15 cellular contexts compared by ENCODE assay signal in genomic region chr11:33388793-33389525, GRCh38. TPM values are rescaled to one million over a fixed set of nuclear protein-coding genes. Genes with fewer than 3 reads are reported as not detected.
"Had no signal": no experiment of that assay in that cellular context is flagged by ENCODE, and none has a peak within 500 bp of the region (broad histone marks: within the 10 kb centered on the region; RNA-seq: fewer than 3 reads in every experiment).

No MANE protein-coding gene starts in this region.

- H3K36me3 ChIP-seq: upper lobe of left lung had no signal

- DNase-seq: activated CD4-positive, alpha-beta T cell treated with anti-CD3 and anti-CD28 coated beads for 48 hours; activated CD8-positive, alpha-beta memory T cell treated with anti-CD3 and anti-CD28 coated beads, Interleukin-2, amount 50 U/mL, for 48 hours; activated CD8-positive, alpha-beta T cell treated with anti-CD3 and anti-CD28 coated beads, Interleukin-2, amount 10 ng/mL, durations not matched to agents 7 days and 5 days; activated gamma-delta T cell treated with Interleukin-2 at 50 U/mL for 16 hours; amniotic stem cell; caudate nucleus; islet precursor cell; naive thymus-derived CD4-positive, alpha-beta T cell; right cardiac atrium; small intestine; stimulated activated naive CD8-positive, alpha-beta T cell treated with anti-CD3 and anti-CD28 coated beads, Interleukin-15, amount 100 ng/mL, for 72 hours; upper lobe of left lung had no signal

- H3K27ac ChIP-seq: upper lobe of left lung had no signal

- H3K4me1 Mint-ChIP-seq: naive thymus-derived CD4-positive, alpha-beta T cell; stimulated activated naive CD8-positive, alpha-beta T cell treated with anti-CD3 and anti-CD28 coated beads, Interleukin-15, amount 100 ng/mL, for 72 hours had no signal

- H3K4me3 ChIP-seq: upper lobe of left lung had no signal

- ATAC-seq: activated CD8-positive, alpha-beta T cell treated with anti-CD3 and anti-CD28 coated beads, Interleukin-2, amount 10 ng/mL, durations not matched to agents 7 days and 5 days; naive thymus-derived CD4-positive, alpha-beta T cell; right cardiac atrium; stimulated activated naive CD8-positive, alpha-beta T cell treated with anti-CD3 and anti-CD28 coated beads, Interleukin-15, amount 100 ng/mL, for 72 hours; WTC11 had no signal

- H3K4me1 ChIP-seq: upper lobe of left lung had no signal

- H3K36me3 Mint-ChIP-seq: activated naive CD8-positive, alpha-beta T cell; naive thymus-derived CD4-positive, alpha-beta T cell had no signal

- H3K27ac Mint-ChIP-seq: activated CD8-positive, alpha-beta T cell treated with anti-CD3 and anti-CD28 coated beads, Interleukin-2, amount 10 ng/mL, durations not matched to agents 7 days and 5 days; activated naive CD8-positive, alpha-beta T cell; naive thymus-derived CD4-positive, alpha-beta T cell; stimulated activated naive CD8-positive, alpha-beta T cell treated with anti-CD3 and anti-CD28 coated beads, Interleukin-15, amount 100 ng/mL, for 72 hours; WTC11 had no signal

- H3K9me3 Mint-ChIP-seq: stimulated activated naive CD8-positive, alpha-beta T cell treated with anti-CD3 and anti-CD28 coated beads, Interleukin-15, amount 100 ng/mL, for 72 hours had no signal

- H3K4me3 Mint-ChIP-seq: activated CD8-positive, alpha-beta T cell treated with anti-CD3 and anti-CD28 coated beads, Interleukin-2, amount 10 ng/mL, durations not matched to agents 7 days and 5 days; activated naive CD8-positive, alpha-beta T cell; naive thymus-derived CD4-positive, alpha-beta T cell; stimulated activated naive CD8-positive, alpha-beta T cell treated with anti-CD3 and anti-CD28 coated beads, Interleukin-15, amount 100 ng/mL, for 72 hours; WTC11 had no signal

- H3K27me3 Mint-ChIP-seq: stimulated activated naive CD8-positive, alpha-beta T cell treated with anti-CD3 and anti-CD28 coated beads, Interleukin-15, amount 100 ng/mL, for 72 hours had no signal

- H3K27me3 ChIP-seq: upper lobe of left lung had no signal

RNA-seq across cellular contexts. Expression of gene KIAA1549L, which starts 13.1 kb away (rescaled TPM):
- total RNA-seq: activated CD8-positive, alpha-beta T cell treated with anti-CD3 and anti-CD28 coated beads, Interleukin-2, amount 10 ng/mL, durations not matched to agents 7 days and 5 days; mononuclear cell; naive thymus-derived CD4-positive, alpha-beta T cell had no signal
